25 cellular contexts compared by ENCODE assay signal in the genomic region with DNA sequence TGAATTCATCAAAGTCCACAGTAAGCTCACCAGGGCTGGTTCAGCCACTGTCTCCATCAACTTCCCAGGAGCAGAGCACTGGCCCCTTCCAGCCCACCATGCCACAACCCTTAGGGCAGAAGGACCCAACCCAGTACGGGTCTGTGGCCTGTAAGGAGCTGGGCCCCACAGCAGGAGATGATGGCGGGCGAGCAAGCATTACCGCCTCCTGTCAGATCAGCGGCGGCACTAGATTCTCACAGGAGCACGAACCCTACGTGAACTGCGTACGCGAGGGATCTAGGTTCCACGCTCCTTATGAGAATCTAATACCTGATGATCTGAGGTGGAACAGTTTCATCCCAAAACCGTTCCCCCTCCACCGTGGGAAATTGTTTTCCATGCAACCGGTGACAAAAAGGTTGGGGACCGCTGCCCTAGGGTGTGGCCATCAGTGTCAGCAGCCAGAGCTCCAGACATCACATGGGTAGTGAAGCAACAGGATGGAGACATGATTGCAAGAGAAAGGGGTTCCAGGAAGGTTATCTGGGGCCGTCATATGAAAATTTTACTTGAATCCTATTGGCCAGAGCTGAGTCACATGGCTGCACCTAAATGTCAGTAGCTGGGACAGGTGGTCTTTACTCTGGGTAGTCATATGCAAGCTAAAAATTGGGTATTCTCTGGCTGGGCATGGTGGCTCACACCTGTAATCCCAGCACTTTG.
"Had no signal": no experiment of that assay in that cellular context is flagged by ENCODE, and none has a peak within 500 bp of the region (broad histone marks: within the 10 kb centered on the region; RNA-seq: fewer than 3 reads in every experiment).

No MANE protein-coding gene starts in this region.

- H3K27me3 ChIP-seq: breast epithelium, dorsolateral prefrontal cortex, esophagus muscularis mucosa, hepatocyte had no signal

- H3K27ac ChIP-seq: breast epithelium, dorsolateral prefrontal cortex, esophagus muscularis mucosa, hepatocyte had no signal

- H3K4me1 ChIP-seq: breast epithelium, esophagus muscularis mucosa had no signal

- H3K36me3 ChIP-seq: breast epithelium, esophagus muscularis mucosa had no signal

- DNase-seq: activated CD4-positive, alpha-beta T cell treated with anti-CD3 and anti-CD28 coated beads for 4 hours; activated CD4-positive, alpha-beta T cell treated with anti-CD3 and anti-CD28 coated beads, Interleukin-2, amount 50 U/mL, for 48 hours; activated CD8-positive, alpha-beta memory T cell treated with anti-CD3 and anti-CD28 coated beads, Interleukin-2, amount 50 U/mL, for 48 hours; activated naive CD4-positive, alpha-beta T cell; activated naive CD8-positive, alpha-beta T cell treated with anti-CD3 and anti-CD28 coated beads for 36 hours; activated T-cell treated with anti-CD3 and anti-CD28 coated beads, Interleukin-2, amount 50 U/mL, for 4 hours; dorsolateral prefrontal cortex; effector memory CD8-positive, alpha-beta T cell; glutamatergic neuron; kidney glomerular epithelial cell; nephron progenitor cell; occipital lobe; posterior cingulate gyrus; small intestine; stimulated activated CD4-positive, alpha-beta T cell treated with anti-CD3 and anti-CD28 coated beads, Interleukin-15, amount 100 ng/mL, for 24 hours; stimulated activated naive B cell treated with anti-CD40 and anti-IgM and Interleukin-4, amounts not matched to agents 10 μg/mL and 1 μg/mL and 100 μg/mL, for 72 hours; trophoblast cell had no signal

- H2AFZ ChIP-seq: hepatocyte had no signal

- FAIRE-seq: colon, endothelial cell of umbilical vein, frontal cortex, small intestine, TTC549 had no signal

- ATAC-seq: activated T-cell treated with anti-CD3 and anti-CD28 coated beads, Interleukin-2, amount 50 U/mL, for 4 hours; effector memory CD8-positive, alpha-beta T cell; sciatic nerve; stimulated activated naive B cell treated with anti-CD40 and anti-IgM and Interleukin-4, amounts not matched to agents 10 μg/mL and 1 μg/mL and 100 μg/mL, for 72 hours had no signal

- H3K4me2 ChIP-seq: hepatocyte had no signal

- H3K79me2 ChIP-seq: hepatocyte had no signal

- H3K4me3 ChIP-seq: breast epithelium, dorsolateral prefrontal cortex, esophagus muscularis mucosa, hepatocyte had no signal

- H3K9me3 ChIP-seq: breast epithelium, esophagus muscularis mucosa had no signal
